ENCODE assay signal across 32 cellular contexts in genomic region chrX:29992083-29992482, GRCh38.
"Had no signal": no experiment of that assay in that cellular context is flagged by ENCODE, and none has a peak within 500 bp of the region (broad histone marks: within the 10 kb centered on the region; RNA-seq: fewer than 3 reads in every experiment).

No MANE protein-coding gene starts in this region.

- H3K4me3 ChIP-seq: left lung, lower lobe of right lung, neural progenitor cell, ovary, prostate gland, skin epidermis, stomach, testis, thyroid gland, transverse colon, upper lobe of left lung, vagina had no signal

- H3K36me3 ChIP-seq: left lung, lower lobe of right lung, neural progenitor cell, neutrophil, ovary, prostate gland, stomach, thyroid gland, transverse colon, upper lobe of left lung, vagina had no signal

- H3K4me3 Mint-ChIP-seq: immature natural killer cell; naive B cell; natural killer cell; nephron progenitor cell; neural progenitor cell; stimulated activated naive B cell treated with anti-CD40 and anti-IgM and Interleukin-4, amounts not matched to agents 10 μg/mL and 1 μg/mL and 100 μg/mL, for 72 hours had no signal

- H3K9me3 Mint-ChIP-seq: stimulated activated naive B cell treated with anti-CD40 and anti-IgM and Interleukin-4, amounts not matched to agents 10 μg/mL and 1 μg/mL and 100 μg/mL, for 72 hours had no signal

- H3K4me1 ChIP-seq: left lung, lower lobe of right lung, neural progenitor cell, prostate gland, stomach, testis, thyroid gland, transverse colon, upper lobe of left lung, vagina had no signal

- ATAC-seq: left colon; left lung; lower lobe of right lung; natural killer cell; right cardiac atrium; sciatic nerve; stimulated activated naive B cell treated with anti-CD40 and anti-IgM and Interleukin-4, amounts not matched to agents 10 μg/mL and 1 μg/mL and 100 μg/mL, for 72 hours; stimulated activated naive CD8-positive, alpha-beta T cell treated with anti-CD3 and anti-CD28 coated beads, Interleukin-15, Interleukin-2, amounts not matched to agents 100 U/mL and 50 U/mL, for 24 hours had no signal

- H3K36me3 Mint-ChIP-seq: naive B cell; natural killer cell; neural progenitor cell; stimulated activated naive B cell treated with anti-CD40 and anti-IgM and Interleukin-4, amounts not matched to agents 10 μg/mL and 1 μg/mL and 100 μg/mL, for 72 hours had no signal

- H3K9me3 ChIP-seq: left lung, lower lobe of right lung, neutrophil, ovary, prostate gland, stomach, testis, thyroid gland, transverse colon, upper lobe of left lung, vagina had no signal

- H3K27me3 ChIP-seq: left lung, neural progenitor cell, neutrophil, ovary, testis, thyroid gland, transverse colon, upper lobe of left lung, vagina had no signal

- H3K9ac ChIP-seq: neural progenitor cell had no signal

- H3K4me1 Mint-ChIP-seq: immature natural killer cell; naive B cell; natural killer cell; nephron progenitor cell; neural progenitor cell; stimulated activated naive B cell treated with anti-CD40 and anti-IgM and Interleukin-4, amounts not matched to agents 10 μg/mL and 1 μg/mL and 100 μg/mL, for 72 hours had no signal

- H3K27ac Mint-ChIP-seq: immature natural killer cell; natural killer cell; nephron progenitor cell; neural progenitor cell; stimulated activated naive B cell treated with anti-CD40 and anti-IgM and Interleukin-4, amounts not matched to agents 10 μg/mL and 1 μg/mL and 100 μg/mL, for 72 hours had no signal

- H3K27ac ChIP-seq: left lung, lower lobe of right lung, neural progenitor cell, neutrophil, ovary, prostate gland, skin epidermis, stomach, testis, thyroid gland, transverse colon, upper lobe of left lung, vagina had no signal

- H3K27me3 Mint-ChIP-seq: naive B cell had no signal

- DNase-seq: immature natural killer cell; kidney; left colon; left lung; lower lobe of right lung; mammary epithelial cell; mesenchymal stem cell; naive B cell; natural killer cell; nephron progenitor cell; occipital lobe; ovary; retina; right cardiac atrium; stimulated activated CD4-positive, alpha-beta T cell treated with anti-CD3 and anti-CD28 coated beads, Interleukin-12 subunit alpha, Interleukin-12 subunit beta, amount 100 ng/mL, for 4 hours; stimulated activated CD4-positive, alpha-beta T cell treated with anti-CD3 and anti-CD28 coated beads, Interleukin-15, amount 100 ng/mL, for 24 hours; stimulated activated CD4-positive, alpha-beta T cell treated with anti-CD3 and anti-CD28 coated beads, Interleukin-2, amount 100 ng/mL, for 24 hours; stimulated activated CD4-positive, alpha-beta T cell treated with anti-CD3 and anti-CD28 coated beads, Interleukin-4, amount 100 ng/mL, for 1 hour; stimulated activated naive B cell treated with anti-CD40 and anti-IgM and Interleukin-4, amounts not matched to agents 10 μg/mL and 1 μg/mL and 100 μg/mL, for 72 hours; stimulated activated naive CD8-positive, alpha-beta T cell treated with anti-CD3 and anti-CD28 coated beads, Interleukin-15, Interleukin-2, amounts not matched to agents 100 U/mL and 50 U/mL, for 24 hours; stomach; testis; thyroid gland; transverse colon; upper lobe of left lung had no signal

- H2AFZ ChIP-seq: neural progenitor cell had no signal

- H3K4me2 ChIP-seq: neural progenitor cell had no signal

- FAIRE-seq: islet of Langerhans, kidney had no signal
